Comparison of ENCODE assay signal across 26 cellular contexts in genomic region chr7:136074840-136075239, GRCh38.
DNase-seq lines count a peak whose midpoint lies in the region; ATAC-seq and TF ChIP-seq lines count a peak whose summit lies in the region.
"Had no signal": no experiment of that assay in that cellular context is flagged by ENCODE, and none has a peak within 500 bp of the region (broad histone marks: within the 10 kb centered on the region; RNA-seq: fewer than 3 reads in every experiment).

No MANE protein-coding gene starts in this region.

- peaks cover 0 to 10% (median 0%) of the 10 kb centered on the region in 5 donors for H3K27me3 Mint-ChIP-seq in naive thymus-derived CD4-positive, alpha-beta T cell
- H3K27me3 Mint-ChIP-seq: activated naive CD4-positive, alpha-beta T cell treated with anti-CD3 and anti-CD28 coated beads, Interleukin-2, amount 50 U/mL, for 24 hours; central memory CD8-positive, alpha-beta T cell had no signal

- no peak overlapping the region for H3K4me3 ChIP-seq in HEK293 (ENCODE audit: low read depth, low read length)
- H3K4me3 ChIP-seq in naive thymus-derived CD4-positive, alpha-beta T cell (ENCODE audit: low read length) = no peak overlapping the region
- H3K4me3 ChIP-seq: ascending aorta, right lobe of liver, SK-N-MC, upper lobe of right lung had no signal

- ATAC-seq in naive thymus-derived CD4-positive, alpha-beta T cell = no peak
- ATAC-seq in HG02852 (IDR thresholded peaks at IDR 0.05; ENCODE audit: unreplicated experiment) = no peak
- ATAC-seq: esophagus mucosa, right lobe of liver, upper lobe of right lung had no signal

- H3K9me3 Mint-ChIP-seq in naive thymus-derived CD4-positive, alpha-beta T cell = peaks cover 0 to 3% (median 0%) of the 10 kb centered on the region in 11 donors
- H3K9me3 Mint-ChIP-seq: activated naive CD4-positive, alpha-beta T cell treated with anti-CD3 and anti-CD28 coated beads, Interleukin-2, amount 50 U/mL, for 24 hours; central memory CD8-positive, alpha-beta T cell; nephron progenitor cell had no signal

- H3K4me1 ChIP-seq in HEK293 (ENCODE audit: control insufficient read depth, insufficient read depth, low read length) = no peaks in the 10 kb centered on the region
- H3K4me1 ChIP-seq in naive thymus-derived CD4-positive, alpha-beta T cell (ENCODE audit: control insufficient read depth in 2 of 2, insufficient read depth in 2 of 2, low read length in 2 of 2) = no peaks in the 10 kb centered on the region
- H3K4me1 ChIP-seq: ascending aorta, parathyroid adenoma, right lobe of liver, upper lobe of right lung had no signal

- no peak for TF ChIP-seq CTCF in HEK293 (tag by site-specific recombination; IDR thresholded peaks at IDR 0.05)

- intact Hi-C loops in naive thymus-derived CD4-positive, alpha-beta T cell (cut with micrococcal nuclease) = no loop called here
- intact Hi-C loops in head of caudate nucleus (cut with DNase I) = no loop called here

- POLR2A ChIA-PET in HEK293 (lab: Yijun Ruan, JAX) = interaction anchor here (1.0 kb wide), 1 partner anchor 11 kb away, joined by 3 read pairs; no protein-coding TSS in a partner anchor
- POLR2A ChIA-PET in naive thymus-derived CD4-positive, alpha-beta T cell (lab: Charles Lee) = no interaction called here

- no peaks in the 10 kb centered on the region for H3K27me3 ChIP-seq in naive thymus-derived CD4-positive, alpha-beta T cell (ENCODE audit: control insufficient read depth in 2 of 2, insufficient read depth in 2 of 2, low read length in 2 of 2)
- H3K27me3 ChIP-seq: ascending aorta, right lobe of liver, upper lobe of right lung had no signal

- peaks cover 0 to 5% (median 0%) of the 10 kb centered on the region in 5 donors for H3K36me3 Mint-ChIP-seq in naive thymus-derived CD4-positive, alpha-beta T cell
- H3K36me3 Mint-ChIP-seq: activated naive CD4-positive, alpha-beta T cell treated with anti-CD3 and anti-CD28 coated beads, Interleukin-2, amount 50 U/mL, for 24 hours had no signal

- DNase-seq in COLO668 (lab: John Stamatoyannopoulos, UW; ENCODE audit: unreplicated experiment) (peak; percentile 35), NCI-H345 (lab: John Stamatoyannopoulos, UW) (peak; percentile 81), dermis blood vessel endothelial cell (peak; percentile 8), head of caudate nucleus (no peak)
- no peak for DNase-seq in naive thymus-derived CD4-positive, alpha-beta T cell
- DNase-seq: activated CD4-positive, alpha-beta T cell treated with anti-CD3 and anti-CD28 coated beads, Interleukin-2, amount 50 U/mL, for 1 hour; effector CD8-positive, alpha-beta T cell; GDM1; HCEC 1CT; hypothalamus; NCI-H446; nephron progenitor cell; right lobe of liver; RPMI8226; stimulated activated CD4-positive, alpha-beta T cell treated with anti-CD3 and anti-CD28 coated beads, Interleukin-15, amount 100 ng/mL, for 24 hours; upper lobe of right lung had no signal

- no peaks in the 10 kb centered on the region for H3K9me3 ChIP-seq in HEK293 (ENCODE audit: control insufficient read depth, insufficient read depth, low read depth, low read length)
- H3K9me3 ChIP-seq in naive thymus-derived CD4-positive, alpha-beta T cell (ENCODE audit: control insufficient read depth in 2 of 3, low read length in 3 of 3) = no peaks in the 10 kb centered on the region
- H3K9me3 ChIP-seq: ascending aorta, right lobe of liver, upper lobe of right lung had no signal

- H3K27ac ChIP-seq in HEK293 (ENCODE audit: extremely low read depth, low read depth, low read length) = no peak overlapping the region
- no peak overlapping the region for H3K27ac ChIP-seq in naive thymus-derived CD4-positive, alpha-beta T cell (ENCODE audit: low read depth, low read length)
- H3K27ac ChIP-seq: ascending aorta, C4-2B, parathyroid adenoma, right lobe of liver, SK-N-MC, upper lobe of right lung, VCaP had no signal

- peaks cover 0 to 3% (median 0%) of the 10 kb centered on the region in 7 donors for H3K4me1 Mint-ChIP-seq in naive thymus-derived CD4-positive, alpha-beta T cell
- H3K4me1 Mint-ChIP-seq: activated naive CD4-positive, alpha-beta T cell treated with anti-CD3 and anti-CD28 coated beads, Interleukin-2, amount 50 U/mL, for 24 hours; central memory CD8-positive, alpha-beta T cell had no signal

- CTCF ChIA-PET in HEK293 (lab: Yijun Ruan, JAX) = interaction anchor here (0.6 to 0.8 kb wide), 4 partner anchors 24 to 1551 kb away, joined by 3 to 4 read pairs (median 4); no protein-coding TSS in a partner anchor
- CTCF ChIA-PET in naive thymus-derived CD4-positive, alpha-beta T cell (lab: Charles Lee) = no interaction called here

- H3K4me3 Mint-ChIP-seq in naive thymus-derived CD4-positive, alpha-beta T cell = no peak overlapping the region
- H3K4me3 Mint-ChIP-seq: activated naive CD4-positive, alpha-beta T cell treated with anti-CD3 and anti-CD28 coated beads, Interleukin-2, amount 50 U/mL, for 24 hours; central memory CD8-positive, alpha-beta T cell; nephron progenitor cell had no signal

- H3K36me3 ChIP-seq in HEK293 (ENCODE audit: control insufficient read depth in 2 of 2, insufficient read depth in 1 of 2, low read length in 2 of 2) = no peaks in the 10 kb centered on the region
- H3K36me3 ChIP-seq in naive thymus-derived CD4-positive, alpha-beta T cell (ENCODE audit: control insufficient read depth in 2 of 3, insufficient read depth in 3 of 3, low read length in 3 of 3) = no peaks in the 10 kb centered on the region
- H3K36me3 ChIP-seq: ascending aorta, right lobe of liver, upper lobe of right lung had no signal

- no peak overlapping the region for H3K27ac Mint-ChIP-seq in naive thymus-derived CD4-positive, alpha-beta T cell
- H3K27ac Mint-ChIP-seq: activated naive CD4-positive, alpha-beta T cell treated with anti-CD3 and anti-CD28 coated beads, Interleukin-2, amount 50 U/mL, for 24 hours; nephron progenitor cell had no signal

TF ChIP-seq in HEK293, 187 proteins besides CTCF, POLR2A, EP300 and RAD21:
- TF ChIP-seq HOXA7 (CRISPR knock-in tag; IDR thresholded peaks at IDR 0.05; ENCODE audit: borderline replicate concordance) (no peak), PRDM6 (tag by site-specific recombination; IDR thresholded peaks at IDR 0.05) (peak; percentile 67; the same call in 1 of the 2 replicates), WT1 (tag by site-specific recombination; IDR thresholded peaks at IDR 0.05) (0 out of 2 replicates have a peak, but pooled peaks have one; percentile 20), OSR2 (tag by site-specific recombination; IDR thresholded peaks at IDR 0.05) (peak; percentile 42; the same call in 1 of the 2 replicates)

Comparison
In these comparisons a context has a peak if more than half of its experiments do, and no peak if none do; other contexts are left out.
1. DNase-seq: peak in COLO668 (single experiment), NCI-H345 (single experiment) and dermis blood vessel endothelial cell (single experiment); none in naive thymus-derived CD4-positive, alpha-beta T cell (0 of 9) and head of caudate nucleus (0 of 42).